Comparison of ENCODE assay signal across 24 cellular contexts in genomic region chr5:84292788-84293653, GRCh38.
A peak's percentile ranks its signal among the peaks of the same experiment; 100 is the strongest.
DNase-seq lines count a peak whose midpoint lies in the region; FAIRE-seq and TF ChIP-seq lines count a peak whose summit lies in the region.
"Had no signal": no experiment of that assay in that cellular context is flagged by ENCODE, and none has a peak within 500 bp of the region (broad histone marks: within the 10 kb centered on the region; RNA-seq: fewer than 3 reads in every experiment).

No MANE protein-coding gene starts in this region.

- H3K9me3 Mint-ChIP-seq in H9: no peaks in the 10 kb centered on the region
- peaks cover 8% of the 10 kb centered on the region for H3K9me3 Mint-ChIP-seq in astrocyte (ENCODE audit: unreplicated experiment)
- H3K9me3 Mint-ChIP-seq: activated T-cell treated with anti-CD3 and anti-CD28 coated beads, Interleukin-2, amount 50 U/mL, for 24 hours had no signal

- DNase-seq in H9 (no peak), NCI-H460 (ENCODE audit: extremely low read depth, low read depth) (peak; percentile 55), astrocyte (ENCODE audit: low read depth) (no peak), trophoblast cell (no peak), NCI-H226 (no peak), hepatic stellate cell (ENCODE audit: low spot score) (no peak), NCI-H2107 (lab: John Stamatoyannopoulos, UW) (no peak)
- DNase-seq: activated CD8-positive, alpha-beta memory T cell treated with anti-CD3 and anti-CD28 coated beads for 24 hours; activated T-cell treated with anti-CD3 and anti-CD28 coated beads, Interleukin-2, amount 50 U/mL, for 24 hours; cortex of kidney; islet precursor cell; Karpas-422; naive thymus-derived CD8-positive, alpha-beta T cell; NCI-H1105; NCI-H1930; retina; SHP77; spleen; stimulated activated CD4-positive, alpha-beta T cell treated with anti-CD3 and anti-CD28 coated beads, Interleukin-4, amount 100 ng/mL, for 24 hours; stimulated activated naive B cell treated with anti-CD40 and anti-IgM and Interleukin-4, amounts not matched to agents 10 μg/mL and 1 μg/mL and 100 μg/mL, for 72 hours; T-helper 1 cell; testis had no signal

- H3K27ac Mint-ChIP-seq in H9: peak overlapping the region in 2 of 3 experiments; percentile 58 to 76; a peak in 3 of 7 replicates
- H3K27ac Mint-ChIP-seq in astrocyte (ENCODE audit: unreplicated experiment): peak overlapping the region; percentile 29
- H3K27ac Mint-ChIP-seq: activated T-cell treated with anti-CD3 and anti-CD28 coated beads, Interleukin-2, amount 50 U/mL, for 24 hours; naive thymus-derived CD8-positive, alpha-beta T cell; stimulated activated naive B cell treated with anti-CD40 and anti-IgM and Interleukin-4, amounts not matched to agents 10 μg/mL and 1 μg/mL and 100 μg/mL, for 72 hours had no signal

- TF ChIP-seq CTCF in H9 (conservative IDR thresholded peaks at IDR 0.05): no peak
- TF ChIP-seq CTCF in astrocyte (IDR thresholded peaks at IDR 0.05; ENCODE audit: insufficient read depth, low read depth, low read length): no peak

- H3K27ac ChIP-seq in H9 (ENCODE audit: insufficient read length, low read depth, low read length) (peak overlapping the region; percentile 71), astrocyte (ENCODE audit: low read depth, low read length) (no peak overlapping the region), trophoblast cell (ENCODE audit: low read depth, low read length) (no peak overlapping the region)
- H3K27ac ChIP-seq: gastroesophageal sphincter, spleen, testis had no signal

- H3K23me2 ChIP-seq in H9 (ENCODE audit: insufficient read length, low read depth, low read length, poor library complexity, severe bottlenecking): no peaks in the 10 kb centered on the region

- no peak overlapping the region for H3K14ac ChIP-seq in H9 (ENCODE audit: insufficient read depth, low read length)
- no peak overlapping the region for H3K14ac ChIP-seq in trophoblast cell (ENCODE audit: low read length)

- no peak overlapping the region for H3K4ac ChIP-seq in H9 (ENCODE audit: low read depth, low read length)
- no peak overlapping the region for H3K4ac ChIP-seq in trophoblast cell (ENCODE audit: low read depth, low read length)

- H3K4me3 Mint-ChIP-seq in H9 (no peak overlapping the region), astrocyte (ENCODE audit: unreplicated experiment) (no peak overlapping the region)
- H3K4me3 Mint-ChIP-seq: activated T-cell treated with anti-CD3 and anti-CD28 coated beads, Interleukin-2, amount 50 U/mL, for 24 hours; CD14-positive monocyte; naive thymus-derived CD8-positive, alpha-beta T cell; stimulated activated naive B cell treated with anti-CD40 and anti-IgM and Interleukin-4, amounts not matched to agents 10 μg/mL and 1 μg/mL and 100 μg/mL, for 72 hours had no signal

- H3K9me3 ChIP-seq in H9 (ENCODE audit: control insufficient read depth, low read depth, low read length) (no peaks in the 10 kb centered on the region), astrocyte (ENCODE audit: insufficient read depth, low read depth, low read length) (no peaks in the 10 kb centered on the region), trophoblast cell (ENCODE audit: insufficient read depth, low read depth, low read length) (no peaks in the 10 kb centered on the region)
- H3K9me3 ChIP-seq: gastroesophageal sphincter, spleen, testis had no signal

- no peak overlapping the region for H2AFZ ChIP-seq in H9 (ENCODE audit: low read length)
- no peak overlapping the region for H2AFZ ChIP-seq in astrocyte (ENCODE audit: low read depth, low read length)
- H2AFZ ChIP-seq in trophoblast cell (ENCODE audit: insufficient read depth, low read length, poor library complexity): no peak overlapping the region

- H4K12ac ChIP-seq in trophoblast cell (ENCODE audit: low read depth, low read length): no peak overlapping the region

- H3K36me3 Mint-ChIP-seq in H9 (ENCODE audit: insufficient read depth in 1 of 3, low read depth in 3 of 3): peaks cover 0 to 2% (median 0%) of the 10 kb centered on the region in 3 experiments; a peak in 2 of 7 replicates
- peaks cover 8% of the 10 kb centered on the region for H3K36me3 Mint-ChIP-seq in astrocyte (ENCODE audit: low read depth, unreplicated experiment)
- H3K36me3 Mint-ChIP-seq: CD14-positive monocyte; naive thymus-derived CD8-positive, alpha-beta T cell; stimulated activated naive B cell treated with anti-CD40 and anti-IgM and Interleukin-4, amounts not matched to agents 10 μg/mL and 1 μg/mL and 100 μg/mL, for 72 hours had no signal

- H4K91ac ChIP-seq in H9 (ENCODE audit: insufficient read length, low read depth, low read length) (no peak overlapping the region), trophoblast cell (ENCODE audit: low read depth, low read length) (no peak overlapping the region)

- no peak overlapping the region for H4K5ac ChIP-seq in H9 (ENCODE audit: insufficient read length, low read depth, low read length)

- H3K4me3 ChIP-seq in astrocyte (ENCODE audit: insufficient read depth, low read depth, low read length) (no peak overlapping the region), trophoblast cell (ENCODE audit: low read depth, low read length) (no peak overlapping the region)
- H3K4me3 ChIP-seq: gastroesophageal sphincter, spleen, testis had no signal

- H2BK12ac ChIP-seq in H9 (ENCODE audit: insufficient read length, low read depth, low read length): no peak overlapping the region
- peak overlapping the region; percentile 73 for H2BK12ac ChIP-seq in trophoblast cell (ENCODE audit: low read length)

- H4K20me1 ChIP-seq in H9 (ENCODE audit: control insufficient read depth, insufficient read depth, insufficient read length) (no peaks in the 10 kb centered on the region), astrocyte (ENCODE audit: insufficient read depth, low read length) (no peaks in the 10 kb centered on the region)

- no peak overlapping the region for H3T11ph ChIP-seq in H9 (ENCODE audit: low read length)

- H3K4me2 ChIP-seq in H9 (ENCODE audit: insufficient read depth, insufficient read length, low read length) (no peak overlapping the region), astrocyte (ENCODE audit: low read length) (no peak overlapping the region), trophoblast cell (ENCODE audit: low read length) (no peak overlapping the region)

- peak overlapping the region; percentile 72 for H2BK5ac ChIP-seq in H9 (ENCODE audit: insufficient read length, low read length)
- H2BK5ac ChIP-seq in trophoblast cell (ENCODE audit: low read depth, low read length, poor library complexity): no peak overlapping the region

- H2AK5ac ChIP-seq in H9 (ENCODE audit: insufficient read length, low read length) (no peak overlapping the region), trophoblast cell (ENCODE audit: low read length) (no peak overlapping the region)

- H2BK15ac ChIP-seq in H9 (ENCODE audit: low read depth, low read length): no peak overlapping the region

- H3K18ac ChIP-seq in H9 (ENCODE audit: insufficient read length, low read depth, low read length) (no peak overlapping the region), trophoblast cell (ENCODE audit: low read length) (no peak overlapping the region)

- H3K4me1 Mint-ChIP-seq in H9 (peaks cover 14 to 26% of the 10 kb centered on the region in 2 experiments), astrocyte (ENCODE audit: low read depth, unreplicated experiment) (peaks cover 37% of the 10 kb centered on the region)
- H3K4me1 Mint-ChIP-seq: naive thymus-derived CD8-positive, alpha-beta T cell; stimulated activated naive B cell treated with anti-CD40 and anti-IgM and Interleukin-4, amounts not matched to agents 10 μg/mL and 1 μg/mL and 100 μg/mL, for 72 hours had no signal

- no peak overlapping the region for H3K56ac ChIP-seq in H9 (ENCODE audit: insufficient read length, low read depth, low read length)

- H3K9ac ChIP-seq in H9 (ENCODE audit: extremely low read depth, insufficient read length, low read length): no peak overlapping the region
- no peak overlapping the region for H3K9ac ChIP-seq in astrocyte (ENCODE audit: low read length)
- H3K9ac ChIP-seq in trophoblast cell (ENCODE audit: low read length): no peak overlapping the region

- whole genome bisulfite sequencing in H9 (ENCODE audit: extremely low coverage, insufficient read length, low lambda C conversion rate): no CpG with 5 or more reads among the region's 14 CpGs
- WGBS in trophoblast cell (ENCODE audit: extremely low coverage, insufficient coverage, insufficient read length): no CpG with 5 or more reads among the region's 14 CpGs

- no peaks in the 10 kb centered on the region for H3K27me3 Mint-ChIP-seq in H9 (ENCODE audit: low read depth)
- no peaks in the 10 kb centered on the region for H3K27me3 Mint-ChIP-seq in astrocyte (ENCODE audit: low read depth, unreplicated experiment)
- H3K27me3 Mint-ChIP-seq: activated T-cell treated with anti-CD3 and anti-CD28 coated beads, Interleukin-2, amount 50 U/mL, for 24 hours; stimulated activated naive B cell treated with anti-CD40 and anti-IgM and Interleukin-4, amounts not matched to agents 10 μg/mL and 1 μg/mL and 100 μg/mL, for 72 hours had no signal

- H3K79me1 ChIP-seq in H9 (ENCODE audit: insufficient read depth, low read depth, low read length, poor library complexity, severe bottlenecking): no peaks in the 10 kb centered on the region
- peaks cover 2% of the 10 kb centered on the region for H3K79me1 ChIP-seq in trophoblast cell (ENCODE audit: low read length)

- H4K8ac ChIP-seq in H9 (replicated peaks; ENCODE audit: insufficient read length, low read depth, low read length) (no peak overlapping the region), trophoblast cell (ENCODE audit: low read depth, low read length) (no peak overlapping the region)

- H2BK120ac ChIP-seq in H9 (ENCODE audit: low read depth, low read length, poor library complexity, severe bottlenecking) (no peak overlapping the region), trophoblast cell (ENCODE audit: insufficient read depth, low read length, poor library complexity) (peak overlapping the region; percentile 30)

- no peak overlapping the region for H2BK20ac ChIP-seq in H9 (ENCODE audit: low read depth, low read length, poor library complexity, severe bottlenecking)

- H3K23ac ChIP-seq in H9 (ENCODE audit: insufficient read length, low read depth, low read length) (no peak overlapping the region), trophoblast cell (ENCODE audit: low read length) (no peak overlapping the region)

- no peaks in the 10 kb centered on the region; the same call in 1 of the 2 replicates for H3K79me2 ChIP-seq in H9 (ENCODE audit: insufficient read depth, low read length)
- H3K79me2 ChIP-seq in astrocyte (ENCODE audit: insufficient read depth, low read length): peaks cover 77% of the 10 kb centered on the region
- peaks cover 2% of the 10 kb centered on the region for H3K79me2 ChIP-seq in trophoblast cell (ENCODE audit: control insufficient read depth, insufficient read depth, low read length, poor library complexity)

- H3K27me3 ChIP-seq in H9 (ENCODE audit: insufficient read depth, low read length) (no peaks in the 10 kb centered on the region), astrocyte (ENCODE audit: insufficient read depth, low read length) (no peaks in the 10 kb centered on the region), trophoblast cell (ENCODE audit: insufficient read depth, low read length) (no peaks in the 10 kb centered on the region)
- H3K27me3 ChIP-seq: gastroesophageal sphincter, spleen, testis had no signal

- peaks cover 2% of the 10 kb centered on the region; the same call in 1 of the 2 replicates for H3K4me1 ChIP-seq in H9 (ENCODE audit: insufficient read depth, low read length)
- peaks cover 36% of the 10 kb centered on the region for H3K4me1 ChIP-seq in astrocyte (ENCODE audit: insufficient read depth, low read length)
- H3K4me1 ChIP-seq in trophoblast cell (ENCODE audit: control insufficient read depth in 1 of 2, insufficient read depth in 2 of 2, low read length in 2 of 2): peaks cover 2 to 6% of the 10 kb centered on the region in 2 experiments
- H3K4me1 ChIP-seq: gastroesophageal sphincter, spleen, testis had no signal

- H3K36me3 ChIP-seq in astrocyte (ENCODE audit: insufficient read depth, low read length) (no peaks in the 10 kb centered on the region), trophoblast cell (ENCODE audit: control insufficient read depth in 1 of 2, insufficient read depth in 2 of 2, low read length in 2 of 2) (no peaks in the 10 kb centered on the region)
- H3K36me3 ChIP-seq: gastroesophageal sphincter, spleen had no signal

- FAIRE-seq in astrocyte (lab: Jason Lieb, UNC): no peak
